Comparison of ENCODE assay signal across 25 cellular contexts in the genomic region with DNA sequence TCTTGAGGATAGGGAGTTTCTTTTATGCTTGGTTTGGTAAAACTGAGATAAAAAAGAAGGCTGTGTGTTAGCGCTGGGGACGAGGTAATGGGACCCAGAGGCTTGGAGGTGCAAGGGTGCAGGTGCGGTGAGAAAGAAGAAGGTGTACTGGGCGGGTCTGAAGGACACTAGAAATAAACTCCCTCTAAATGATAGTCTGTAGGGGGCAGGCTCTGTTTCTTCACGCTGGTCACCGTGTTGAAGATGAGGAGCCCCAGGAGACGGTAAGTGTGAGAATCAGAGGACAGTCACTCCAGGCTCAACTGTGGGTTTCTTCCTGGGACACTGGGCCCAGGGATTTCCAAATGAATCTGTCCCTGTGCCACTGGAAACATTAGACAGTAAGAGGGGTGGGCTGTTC.
"Had no signal": no experiment of that assay in that cellular context is flagged by ENCODE, and none has a peak within 500 bp of the region (broad histone marks: within the 10 kb centered on the region; RNA-seq: fewer than 3 reads in every experiment).

No MANE protein-coding gene starts in this region.

- H3K4me3 ChIP-seq: colonic mucosa, esophagus squamous epithelium, left lung, lower lobe of right lung, pancreas, smooth muscle cell, stomach, thyroid gland, vagina had no signal

- H3K9me3 Mint-ChIP-seq: dendritic cell treated with granulocyte-macrophage colony-stimulating factor and Interleukin-4, amounts not matched to agents 40 ng/mL and 50 ng/mL, for 4 days; natural killer cell; stimulated activated effector memory CD8-positive, alpha-beta T cell treated with anti-CD3 and anti-CD28 coated beads, Interleukin-12 subunit alpha, Interleukin-12 subunit beta, amount 100 ng/mL, for 72 hours had no signal

- H3K27me3 ChIP-seq: colonic mucosa, esophagus squamous epithelium, left lung, neutrophil, pancreas, stomach, thyroid gland, vagina had no signal

- H3K27ac Mint-ChIP-seq: dendritic cell treated with granulocyte-macrophage colony-stimulating factor and Interleukin-4, amounts not matched to agents 40 ng/mL and 50 ng/mL, for 4 days; natural killer cell; stimulated activated effector memory CD8-positive, alpha-beta T cell treated with anti-CD3 and anti-CD28 coated beads, Interleukin-12 subunit alpha, Interleukin-12 subunit beta, amount 100 ng/mL, for 72 hours had no signal

- H3K36me3 Mint-ChIP-seq: natural killer cell; stimulated activated effector memory CD8-positive, alpha-beta T cell treated with anti-CD3 and anti-CD28 coated beads, Interleukin-12 subunit alpha, Interleukin-12 subunit beta, amount 100 ng/mL, for 72 hours had no signal

- DNase-seq: colonic mucosa; effector CD8-positive, alpha-beta T cell; erythroblast; esophagus squamous epithelium; foreskin melanocyte; glutamatergic neuron; kidney; left lung; lower lobe of right lung; natural killer cell; pancreas; retina; stimulated activated CD4-positive, alpha-beta T cell treated with anti-CD3 and anti-CD28 coated beads, Interleukin-12 subunit alpha, Interleukin-12 subunit beta, amount 100 ng/mL, for 4 hours; stimulated activated CD4-positive, alpha-beta T cell treated with anti-CD3 and anti-CD28 coated beads, Interleukin-1b, Interleukin-23, amount 100 ng/mL, for 48 hours; stimulated activated CD4-positive, alpha-beta T cell treated with anti-CD3 and anti-CD28 coated beads, Interleukin-4, amount 100 ng/mL, for 24 hours; stimulated activated naive CD4-positive, alpha-beta T cell treated with Interleukin-2 at 50 U/mL for 16 hours; stomach; thyroid gland; trophoblast cell had no signal

- H3K27ac ChIP-seq: colonic mucosa, esophagus squamous epithelium, left lung, lower lobe of right lung, neutrophil, pancreas, stomach, thyroid gland, vagina had no signal

- H3K4me1 ChIP-seq: colonic mucosa, esophagus squamous epithelium, left lung, lower lobe of right lung, vagina had no signal

- ATAC-seq: left lung; lower lobe of right lung; natural killer cell; sciatic nerve; stimulated activated effector memory CD8-positive, alpha-beta T cell treated with anti-CD3 and anti-CD28 coated beads, Interleukin-12 subunit alpha, Interleukin-12 subunit beta, amount 100 ng/mL, for 72 hours had no signal

- H3K4me3 Mint-ChIP-seq: dendritic cell treated with granulocyte-macrophage colony-stimulating factor and Interleukin-4, amounts not matched to agents 40 ng/mL and 50 ng/mL, for 4 days; natural killer cell; stimulated activated effector memory CD8-positive, alpha-beta T cell treated with anti-CD3 and anti-CD28 coated beads, Interleukin-12 subunit alpha, Interleukin-12 subunit beta, amount 100 ng/mL, for 72 hours had no signal

- H3K9me3 ChIP-seq: colonic mucosa, esophagus squamous epithelium, left lung, lower lobe of right lung, neutrophil, pancreas, stomach, thyroid gland, vagina had no signal

- H3K36me3 ChIP-seq: colonic mucosa, left lung, lower lobe of right lung, neutrophil, vagina had no signal

- H3K4me1 Mint-ChIP-seq: natural killer cell; stimulated activated effector memory CD8-positive, alpha-beta T cell treated with anti-CD3 and anti-CD28 coated beads, Interleukin-12 subunit alpha, Interleukin-12 subunit beta, amount 100 ng/mL, for 72 hours had no signal
